17 cellular contexts compared by ENCODE assay signal in the genomic region with DNA sequence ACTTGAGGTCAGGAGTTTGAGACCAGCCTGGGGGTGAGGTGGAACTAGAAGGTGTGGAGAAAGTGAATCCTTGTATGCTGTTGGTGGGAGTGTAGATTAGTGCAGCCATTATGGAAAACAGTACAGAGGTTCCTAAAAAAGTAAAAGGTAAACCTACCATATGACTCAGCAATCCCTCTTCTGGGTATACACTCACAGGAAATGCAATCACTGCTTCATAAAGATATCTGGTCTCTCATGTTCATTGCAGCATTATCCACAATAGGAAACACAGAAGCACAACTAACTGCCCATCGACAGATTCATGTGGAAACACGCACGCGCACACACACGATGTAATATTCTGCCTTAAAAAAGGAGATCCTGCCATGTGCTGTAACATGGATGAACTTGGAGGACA.
DNase-seq lines count a peak whose midpoint lies in the region; ATAC-seq and TF ChIP-seq lines count a peak whose summit lies in the region.
"Had no signal": no experiment of that assay in that cellular context is flagged by ENCODE, and none has a peak within 500 bp of the region (broad histone marks: within the 10 kb centered on the region; RNA-seq: fewer than 3 reads in every experiment).

No MANE protein-coding gene starts in this region.

- no peak for DNase-seq in Calu3
- peak; percentile 46 for DNase-seq in PC-3
- peak; percentile 39 for DNase-seq in epithelial cell of esophagus (ENCODE audit: low read depth)
- DNase-seq in GM10266 (ENCODE audit: extremely low spot score) = no peak
- no peak for DNase-seq in caudate nucleus (lab: John Stamatoyannopoulos, UW)
- DNase-seq: CD8-positive, alpha-beta T cell; DMS79; NCI-H1048; NCI-H146; NCI-H2081; NCI-H524 treated with DMSO at 0.1 percent for 48 hours; Peyer's patch; Right ventricle myocardium superior; SK-N-SH had no signal

- POLR2A ChIA-PET in PC-3 (lab: Charles Lee; ENCODE audit: unreplicated experiment) = interaction anchor here (0.7 kb wide), 1 partner anchor 29 kb away, joined by 3 read pairs; no protein-coding TSS in a partner anchor

- H3K9me2 ChIP-seq in PC-3 (replicated peaks; ENCODE audit: low read length) = no peaks in the 10 kb centered on the region
- H3K9me2 ChIP-seq: SK-N-SH had no signal

- CTCF ChIA-PET in Calu3 (lab: Charles Lee) = interaction anchor here (1.0 to 1.2 kb wide), 2 partner anchors 21 to 25 kb away, joined by 3 read pairs; no protein-coding TSS in a partner anchor
- CTCF ChIA-PET in PC-3 (lab: Charles Lee) = no interaction called here

- intact Hi-C loops in Calu3 (cut with micrococcal nuclease; ENCODE audit: unreplicated experiment) (no loop called here), PC-3 (cut with micrococcal nuclease) (no loop called here)

- no peaks in the 10 kb centered on the region for H3K9me3 Mint-ChIP-seq in Calu3 (ENCODE audit: low read depth, unreplicated experiment)
- H3K9me3 Mint-ChIP-seq: CD8-positive, alpha-beta T cell had no signal

- H3K79me2 ChIP-seq in ACC112 (ENCODE audit: control insufficient read depth, insufficient read depth, low read length, unreplicated experiment) (no peaks in the 10 kb centered on the region), PC-3 (ENCODE audit: low read length) (no peaks in the 10 kb centered on the region)

- H3K4me3 ChIP-seq in ACC112 (ENCODE audit: low read depth, low read length) (no peak overlapping the region), PC-3 (ENCODE audit: low read length) (no peak overlapping the region), epithelial cell of esophagus (ENCODE audit: low read length) (no peak overlapping the region)
- H3K4me3 ChIP-seq: HAP-1, Peyer's patch had no signal

- H4K20me1 ChIP-seq in PC-3 (ENCODE audit: low read length) = no peaks in the 10 kb centered on the region

- TF ChIP-seq CTCF in Calu3 (IDR thresholded peaks at IDR 0.05; ENCODE audit: unreplicated experiment) (no peak), PC-3 (conservative IDR thresholded peaks at IDR 0.05; ENCODE audit: low read depth, low read length) (no peak), epithelial cell of esophagus (IDR thresholded peaks at IDR 0.05; ENCODE audit: insufficient read depth, low read depth, low read length, missing control alignments) (no peak), GM10266 (IDR thresholded peaks at IDR 0.05; ENCODE audit: control insufficient read depth, insufficient read depth, low read depth, missing control alignments) (no peak)

- peaks cover 44% of the 10 kb centered on the region for H3K4me1 ChIP-seq in ACC112 (ENCODE audit: control insufficient read depth, insufficient read depth, low read length, unreplicated experiment)
- peaks cover 44% of the 10 kb centered on the region for H3K4me1 ChIP-seq in PC-3 (ENCODE audit: insufficient read depth, low read length)
- H3K4me1 ChIP-seq: HAP-1 had no signal

- H3K4me2 ChIP-seq in PC-3 (ENCODE audit: low read length) = peak overlapping the region; percentile 17
- H3K4me2 ChIP-seq: SK-N-SH had no signal

- H3K27ac Mint-ChIP-seq in Calu3 (ENCODE audit: unreplicated experiment) = no peak overlapping the region
- H3K27ac Mint-ChIP-seq: CD8-positive, alpha-beta T cell had no signal

- H3K9ac ChIP-seq in PC-3 (ENCODE audit: low read length) = no peak overlapping the region
- H3K9ac ChIP-seq: SK-N-SH had no signal

- H2AFZ ChIP-seq in ACC112 (ENCODE audit: low read length, unreplicated experiment) (no peak overlapping the region), PC-3 (ENCODE audit: low read length) (no peak overlapping the region)

- TSS peak; percentile 24 for BruUV-seq in Calu3 (replicated peaks; lab: Mats Ljungman, UMichigan)
- BruUV-seq in PC-3 (replicated peaks; lab: Mats Ljungman, UMichigan) = no TSS peak

- no peaks in the 10 kb centered on the region for H3F3A ChIP-seq in PC-3 (ENCODE audit: low read length, unreplicated experiment)

- peaks cover 20% of the 10 kb centered on the region for H3K36me3 Mint-ChIP-seq in Calu3 (ENCODE audit: insufficient read depth, unreplicated experiment)

- H3K4me3 Mint-ChIP-seq in Calu3 (ENCODE audit: low read depth, unreplicated experiment) = no peak overlapping the region
- H3K4me3 Mint-ChIP-seq: CD8-positive, alpha-beta T cell had no signal

- H3K27ac ChIP-seq in ACC112 (ENCODE audit: low read depth, low read length) (peak overlapping the region; percentile 95; the same call in 1 of the 2 replicates), PC-3 (ENCODE audit: low read length) (peak overlapping the region; percentile 77), caudate nucleus (ENCODE audit: low read depth, low read length) (no peak overlapping the region)
- H3K27ac ChIP-seq: Peyer's patch had no signal

- H3K36me3 ChIP-seq in ACC112 (ENCODE audit: insufficient read depth, low read length) = no peaks in the 10 kb centered on the region
- H3K36me3 ChIP-seq in PC-3 (ENCODE audit: low read depth, low read length) = no peaks in the 10 kb centered on the region
- H3K36me3 ChIP-seq: HAP-1 had no signal

- H3K4me1 Mint-ChIP-seq in Calu3 (ENCODE audit: low read depth, unreplicated experiment) = peaks cover 15% of the 10 kb centered on the region

- no peaks in the 10 kb centered on the region for H3K9me3 ChIP-seq in PC-3 (ENCODE audit: low read length)
- H3K9me3 ChIP-seq: HAP-1, Peyer's patch, SK-N-SH had no signal

- ATAC-seq in PC-3 = no peak
- ATAC-seq in HG03159 (IDR thresholded peaks at IDR 0.05; ENCODE audit: unreplicated experiment) = no peak
- ATAC-seq: CD8-positive, alpha-beta T cell had no signal

- H3K27me3 ChIP-seq in ACC112 (ENCODE audit: insufficient read depth, low read length) (no peaks in the 10 kb centered on the region), PC-3 (ENCODE audit: low read length) (no peaks in the 10 kb centered on the region)
- H3K27me3 ChIP-seq: Peyer's patch had no signal

- peaks cover 22% of the 10 kb centered on the region for H3K27me3 Mint-ChIP-seq in Calu3 (ENCODE audit: unreplicated experiment)

Comparison
In these comparisons a context has a peak if more than half of its experiments do, and no peak if none do; other contexts are left out.
1. DNase-seq: peak in PC-3 (single experiment) and epithelial cell of esophagus (single experiment); none in Calu3 (single experiment), GM10266 (single experiment) and caudate nucleus (0 of 61).